8 cellular contexts compared by ENCODE assay signal in genomic region chr1:5992814-5993552, GRCh38. TPM values are rescaled to one million over a fixed set of nuclear protein-coding genes. Genes with fewer than 3 reads are reported as not detected.
DNase-seq lines count a peak whose midpoint lies in the region; ATAC-seq and TF ChIP-seq lines count a peak whose summit lies in the region.

No MANE protein-coding gene starts in this region.

- no peaks in the 10 kb centered on the region for H3K27me3 ChIP-seq in Caco-2 (replicated peaks; ENCODE audit: control insufficient read depth, insufficient read depth, low read length)
- H3K27me3 ChIP-seq in GM23338 (ENCODE audit: insufficient read depth), result peaks cover 36% of the 10 kb centered on the region
- peaks cover 4% of the 10 kb centered on the region for H3K27me3 ChIP-seq in muscle layer of duodenum (ENCODE audit: low read depth, low read length)

- H3K4me3 ChIP-seq in Caco-2 (ENCODE audit: low read depth, low read length), result peak overlapping the region; percentile 63
- H3K4me3 ChIP-seq in GM23338, result peak overlapping the region; percentile 84
- peak overlapping the region; percentile 85 for H3K4me3 ChIP-seq in coronary artery
- H3K4me3 ChIP-seq in muscle layer of duodenum (ENCODE audit: low read depth in 1 of 2, low read length in 2 of 2), result peak overlapping the region; percentile 55 to 80

- H3K9me3 Mint-ChIP-seq in Caco-2 (ENCODE audit: unreplicated experiment), result no peaks in the 10 kb centered on the region
- H3K9me3 Mint-ChIP-seq in GM23338, result no peaks in the 10 kb centered on the region

- no peaks in the 10 kb centered on the region for H3F3A ChIP-seq in GM23338 (replicated peaks; ENCODE audit: low read depth)

- H3K9me3 ChIP-seq in Caco-2, result no peaks in the 10 kb centered on the region
- H3K9me3 ChIP-seq in muscle layer of duodenum (ENCODE audit: control insufficient read depth in 1 of 2, low read length in 2 of 2), result no peaks in the 10 kb centered on the region

- H2AFZ ChIP-seq in GM23338, result peak overlapping the region; percentile 91

- H3K4me2 ChIP-seq in GM23338, result peak overlapping the region; percentile 96

- POLR2A ChIA-PET in Caco-2 (lab: Charles Lee), result interaction anchor here (0.6 to 1.1 kb wide), 4 partner anchors 32 to 1688 kb away, joined by 3 read pairs; no protein-coding TSS in a partner anchor
- POLR2A ChIA-PET in RWPE1 (lab: Yijun Ruan, JAX; ENCODE audit: low non-redundant PET), result interaction anchor here (0.7 kb wide), 1 partner anchor 34 kb away, joined by 4 read pairs; no protein-coding TSS in a partner anchor

- H3K36me3 ChIP-seq in Caco-2 (ENCODE audit: control insufficient read depth, insufficient read depth, low read length) (no peaks in the 10 kb centered on the region), GM23338 (ENCODE audit: insufficient read depth) (no peaks in the 10 kb centered on the region), muscle layer of duodenum (ENCODE audit: control insufficient read depth in 1 of 2, insufficient read depth in 2 of 2, low read length in 2 of 2) (no peaks in the 10 kb centered on the region)

- peaks cover 3% of the 10 kb centered on the region; the same call in 1 of the 2 replicates for H3K79me2 ChIP-seq in GM23338 (replicated peaks; ENCODE audit: insufficient read depth)

- H3K27ac ChIP-seq in GM23338 (ENCODE audit: low read depth), result no peak overlapping the region
- peak overlapping the region; percentile 85 for H3K27ac ChIP-seq in RWPE1
- H3K27ac ChIP-seq in coronary artery, result peak overlapping the region; percentile 34 to 66
- no peak overlapping the region for H3K27ac ChIP-seq in muscle layer of duodenum (ENCODE audit: low read length)

- H3K9me2 ChIP-seq in GM23338 (ENCODE audit: insufficient read depth), result no peaks in the 10 kb centered on the region

- H3K27me3 Mint-ChIP-seq in Caco-2 (ENCODE audit: insufficient read depth, unreplicated experiment) (no peaks in the 10 kb centered on the region), GM23338 (ENCODE audit: insufficient read depth, low read depth, poor library complexity) (peaks cover 32% of the 10 kb centered on the region)

- TF ChIP-seq CTCF in Caco-2 (IDR thresholded peaks at IDR 0.05; ENCODE audit: insufficient read depth in 1 of 2, low read depth in 1 of 2, low read length in 1 of 2, severe bottlenecking in 1 of 2, unreplicated experiment in 1 of 2) (no peak), GM23338 (conservative IDR thresholded peaks at IDR 0.05; ENCODE audit: low read depth in 2 of 2) (no peak), RWPE1 (conservative IDR thresholded peaks at IDR 0.05; ENCODE audit: low read depth) (no peak), coronary artery (IDR thresholded peaks at IDR 0.05) (no peak)

- H3K4me1 Mint-ChIP-seq in Caco-2 (ENCODE audit: low read depth, unreplicated experiment) (peaks cover 7% of the 10 kb centered on the region), GM23338 (peaks cover 23% of the 10 kb centered on the region)

- H3K27ac Mint-ChIP-seq in Caco-2 (ENCODE audit: unreplicated experiment) (no peak overlapping the region), GM23338 (no peak overlapping the region)

- DNase-seq in Caco-2 (no peak), GM23338 (ENCODE audit: low spot score) (peak; percentile 57), RWPE1 (ENCODE audit: low spot score) (peak; percentile 46), coronary artery (ENCODE audit: low spot score) (no peak), hippocampal formation (lab: John Stamatoyannopoulos, UW) (no peak)

- intact Hi-C loops in Caco-2 (cut with micrococcal nuclease; ENCODE audit: unreplicated experiment), result loop anchor here (5.0 kb wide), 1 partner anchor 34 kb away; no protein-coding TSS in a partner anchor

- H4K20me1 ChIP-seq in GM23338 (replicated peaks; ENCODE audit: insufficient read depth), result peaks cover 11% of the 10 kb centered on the region

- CTCF ChIA-PET in Caco-2 (lab: Charles Lee) (interaction anchor here (0.6 to 1.1 kb wide), 4 partner anchors 33 to 112 kb away, joined by 3 to 5 read pairs (median 4); no protein-coding TSS in a partner anchor), RWPE1 (lab: Yijun Ruan, JAX) (interaction anchor here (0.7 kb wide), 1 partner anchor 87 kb away, joined by 4 read pairs; no protein-coding TSS in a partner anchor)

- H3K4me3 Mint-ChIP-seq in Caco-2 (ENCODE audit: unreplicated experiment) (peak overlapping the region; percentile 73), GM23338 (peak overlapping the region; percentile 84)

- no TSS peak for BruUV-seq in Caco-2 (replicated peaks; lab: Mats Ljungman, UMichigan)

- H3K36me3 Mint-ChIP-seq in Caco-2 (ENCODE audit: insufficient read depth, unreplicated experiment), result no peaks in the 10 kb centered on the region
- no peaks in the 10 kb centered on the region; the same call in 2 of the 3 replicates for H3K36me3 Mint-ChIP-seq in GM23338 (ENCODE audit: low read depth)

- ATAC-seq in GM23338 (peak; percentile 11), HG03108 (IDR thresholded peaks at IDR 0.05; ENCODE audit: unreplicated experiment) (no peak), HG02852 (IDR thresholded peaks at IDR 0.05; ENCODE audit: unreplicated experiment) (no peak)

- H3K4me1 ChIP-seq in Caco-2 (peaks cover 5% of the 10 kb centered on the region), GM23338 (ENCODE audit: insufficient read depth) (peaks cover 12% of the 10 kb centered on the region), muscle layer of duodenum (ENCODE audit: control insufficient read depth in 1 of 2, insufficient read depth in 2 of 2, low read length in 2 of 2) (peaks cover 8 to 22% of the 10 kb centered on the region in 2 donors)

TF ChIP-seq in GM23338, 12 proteins besides CTCF, POLR2A, EP300 and RAD21:
- TF ChIP-seq ZNF331 (CRISPR knock-in tag; IDR thresholded peaks at IDR 0.05; ENCODE audit: low read depth) (no peak), REST (IDR thresholded peaks at IDR 0.05; ENCODE audit: unreplicated experiment) (no peak), POLR2AphosphoS5 (IDR thresholded peaks at IDR 0.05; ENCODE audit: low read depth) (no peak), EZH2phosphoT487 (IDR thresholded peaks at IDR 0.05; ENCODE audit: unreplicated experiment) (no peak)

RNA-seq across cellular contexts. Expression of gene NPHP4, which starts 0.8 kb away (rescaled TPM):
- 12.3 TPM in 2 replicates for total RNA-seq in Caco-2 (2022)
- total RNA-seq in GM23338 (2014; rRNA removed; shearing (Covaris generic)), result 8.6 and 12.4 TPM in 2 replicates
- 2.4 and 2.5 TPM in 2 replicates for polyA plus RNA-seq in GM23338 (2016; fragmentation: Nextera tagmentation; extraction: Ambion mirVana)

RNA-seq across cellular contexts. Expression of gene KCNAB2, which starts 52.7 kb away (rescaled TPM):
- 9.6 and 11.0 TPM in 2 replicates for total RNA-seq in Caco-2 (2022)
- total RNA-seq in GM23338 (2014; rRNA removed; shearing (Covaris generic)), result 3.7 and 5.1 TPM in 2 replicates
- polyA plus RNA-seq in GM23338 (2016; fragmentation: Nextera tagmentation; extraction: Ambion mirVana), result 2.1 and 3.0 TPM in 2 replicates

Comparison
In these comparisons a context has a peak if more than half of its experiments do, and no peak if none do; other contexts are left out.
1. DNase-seq: peak in GM23338 (single experiment) and RWPE1 (single experiment); none in Caco-2 (0 of 2), coronary artery (single experiment) and hippocampal formation (0 of 2).
2. H3K27ac ChIP-seq: peak in RWPE1 (single experiment) and coronary artery (2 of 2); none in GM23338 (single experiment) and muscle layer of duodenum (single experiment).
3. Peak in every context shown above with its lines, with median percentiles within 50 percentile points of each other: H3K4me3 ChIP-seq.